1 cellular context compared by ENCODE assay signal in the genomic region with DNA sequence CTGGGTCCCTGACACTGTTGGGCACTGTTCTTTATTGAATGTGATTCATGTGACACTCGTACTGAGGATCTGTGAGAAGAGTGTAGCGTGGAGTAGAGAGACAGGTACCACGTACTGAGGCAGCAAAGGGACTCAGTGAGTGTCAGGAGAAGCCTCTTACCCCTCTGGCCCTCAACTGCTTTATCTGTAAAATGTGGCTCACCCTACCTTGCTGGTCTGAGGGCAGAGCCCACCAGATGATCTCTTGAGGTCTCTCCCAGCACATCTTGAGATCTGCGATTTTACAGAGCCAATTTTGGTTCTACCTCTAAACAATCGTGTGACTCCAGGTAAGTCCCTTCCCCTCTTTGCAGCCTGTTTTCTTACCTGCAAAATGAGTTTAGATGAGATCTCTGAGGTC.
A peak's percentile ranks its signal among the peaks of the same experiment; 100 is the strongest.
TF ChIP-seq lines count a peak whose summit lies in the region.

No MANE protein-coding gene starts in this region.

TF ChIP-seq in HepG2, 621 proteins besides CTCF, POLR2A, EP300 and RAD21:
- TF ChIP-seq NFIB (CRISPR knock-in tag; IDR thresholded peaks at IDR 0.05; ENCODE audit: borderline replicate concordance) (0 out of 2 replicates have a peak, but pooled peaks have one; percentile 11), ZNF180 (CRISPR knock-in tag; IDR thresholded peaks at IDR 0.05; ENCODE audit: borderline replicate concordance, low read depth) (no peak), ZNF230 (CRISPR knock-in tag; IDR thresholded peaks at IDR 0.05) (no peak)
